Comparison of ENCODE assay signal across 1 cellular context in the genomic region with DNA sequence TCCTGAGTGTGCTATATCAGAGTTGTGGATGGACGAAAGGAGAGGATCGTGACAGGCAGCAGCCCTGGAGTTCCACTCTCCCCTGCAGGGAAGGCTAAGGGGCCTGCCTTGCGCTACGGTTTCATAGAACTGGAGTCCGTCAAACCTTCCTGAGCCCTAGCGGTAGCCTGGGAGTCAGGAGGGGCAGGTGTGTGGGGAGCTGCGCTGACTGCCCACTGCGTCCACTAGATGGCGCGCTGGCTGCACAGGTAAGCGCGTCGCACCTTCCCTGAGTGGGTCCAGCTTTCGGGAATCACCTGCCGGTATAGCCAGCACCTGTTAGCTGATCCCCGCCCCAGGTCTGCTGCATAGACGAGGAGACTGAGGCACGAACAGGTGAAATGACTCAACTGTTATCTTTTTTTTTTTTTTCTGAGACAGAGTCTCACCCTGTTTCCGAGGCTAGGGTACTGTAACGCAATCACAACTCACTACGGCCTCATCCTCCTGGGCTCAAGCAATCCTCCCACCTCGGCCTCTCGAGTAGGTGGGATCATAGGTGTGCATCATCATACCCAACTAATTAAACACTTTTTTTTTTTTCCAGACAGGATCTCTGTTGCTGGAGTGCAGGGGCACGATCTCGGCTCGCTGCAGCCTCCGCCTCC.
TF ChIP-seq lines count a peak whose summit lies in the region.

No MANE protein-coding gene starts in this region.

TF ChIP-seq in HepG2, 621 proteins besides CTCF, POLR2A, EP300 and RAD21 (continued from another document and continues in another):
- TF ChIP-seq, protein P1, sequence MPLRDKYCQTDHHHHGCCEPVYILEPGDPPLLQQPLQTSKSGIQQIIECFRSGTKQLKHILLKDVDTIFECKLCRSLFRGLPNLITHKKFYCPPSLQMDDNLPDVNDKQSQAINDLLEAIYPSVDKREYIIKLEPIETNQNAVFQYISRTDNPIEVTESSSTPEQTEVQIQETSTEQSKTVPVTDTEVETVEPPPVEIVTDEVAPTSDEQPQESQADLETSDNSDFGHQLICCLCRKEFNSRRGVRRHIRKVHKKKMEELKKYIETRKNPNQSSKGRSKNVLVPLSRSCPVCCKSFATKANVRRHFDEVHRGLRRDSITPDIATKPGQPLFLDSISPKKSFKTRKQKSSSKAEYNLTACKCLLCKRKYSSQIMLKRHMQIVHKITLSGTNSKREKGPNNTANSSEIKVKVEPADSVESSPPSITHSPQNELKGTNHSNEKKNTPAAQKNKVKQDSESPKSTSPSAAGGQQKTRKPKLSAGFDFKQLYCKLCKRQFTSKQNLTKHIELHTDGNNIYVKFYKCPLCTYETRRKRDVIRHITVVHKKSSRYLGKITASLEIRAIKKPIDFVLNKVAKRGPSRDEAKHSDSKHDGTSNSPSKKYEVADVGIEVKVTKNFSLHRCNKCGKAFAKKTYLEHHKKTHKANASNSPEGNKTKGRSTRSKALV (CRISPR knock-in tag; IDR thresholded peaks at IDR 0.05), result 0 out of 2 replicates have a peak, but pooled peaks have one; percentile 45
- TF ChIP-seq MED13 (CRISPR knock-in tag; IDR thresholded peaks at IDR 0.05), result peak; percentile 28; the same call in 1 of the 2 replicates
- peak; percentile 55; the same call in 1 of the 2 replicates for TF ChIP-seq ZNF12 (CRISPR knock-in tag; IDR thresholded peaks at IDR 0.05)
- no peak for TF ChIP-seq ZNF776 (CRISPR knock-in tag; IDR thresholded peaks at IDR 0.05)
- no peak for TF ChIP-seq SP140L (CRISPR knock-in tag; IDR thresholded peaks at IDR 0.05; ENCODE audit: borderline replicate concordance)
- no peak for TF ChIP-seq ZMAT3 (CRISPR knock-in tag; conservative IDR thresholded peaks at IDR 0.05)
- TF ChIP-seq GTF2F1 (IDR thresholded peaks at IDR 0.05; ENCODE audit: low read length), result no peak
- no peak for TF ChIP-seq ZSCAN20 (CRISPR knock-in tag; IDR thresholded peaks at IDR 0.05; ENCODE audit: borderline replicate concordance)
- no peak for TF ChIP-seq ZNF260 (CRISPR knock-in tag; IDR thresholded peaks at IDR 0.05; ENCODE audit: borderline replicate concordance, low read depth)
- TF ChIP-seq ARHGAP35 (CRISPR knock-in tag; IDR thresholded peaks at IDR 0.05; ENCODE audit: borderline replicate concordance), result no peak
- TF ChIP-seq, protein P2, sequence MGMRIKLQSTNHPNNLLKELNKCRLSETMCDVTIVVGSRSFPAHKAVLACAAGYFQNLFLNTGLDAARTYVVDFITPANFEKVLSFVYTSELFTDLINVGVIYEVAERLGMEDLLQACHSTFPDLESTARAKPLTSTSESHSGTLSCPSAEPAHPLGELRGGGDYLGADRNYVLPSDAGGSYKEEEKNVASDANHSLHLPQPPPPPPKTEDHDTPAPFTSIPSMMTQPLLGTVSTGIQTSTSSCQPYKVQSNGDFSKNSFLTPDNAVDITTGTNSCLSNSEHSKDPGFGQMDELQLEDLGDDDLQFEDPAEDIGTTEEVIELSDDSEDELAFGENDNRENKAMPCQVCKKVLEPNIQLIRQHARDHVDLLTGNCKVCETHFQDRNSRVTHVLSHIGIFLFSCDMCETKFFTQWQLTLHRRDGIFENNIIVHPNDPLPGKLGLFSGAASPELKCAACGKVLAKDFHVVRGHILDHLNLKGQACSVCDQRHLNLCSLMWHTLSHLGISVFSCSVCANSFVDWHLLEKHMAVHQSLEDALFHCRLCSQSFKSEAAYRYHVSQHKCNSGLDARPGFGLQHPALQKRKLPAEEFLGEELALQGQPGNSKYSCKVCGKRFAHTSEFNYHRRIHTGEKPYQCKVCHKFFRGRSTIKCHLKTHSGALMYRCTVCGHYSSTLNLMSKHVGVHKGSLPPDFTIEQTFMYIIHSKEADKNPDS (CRISPR knock-in tag; IDR thresholded peaks at IDR 0.05), result no peak
- TF ChIP-seq ZNF766 (CRISPR knock-in tag; IDR thresholded peaks at IDR 0.05; ENCODE audit: borderline replicate concordance), result 0 out of 2 replicates have a peak, but pooled peaks have one; percentile 61
- TF ChIP-seq PRMT3 (CRISPR knock-in tag; IDR thresholded peaks at IDR 0.05; ENCODE audit: borderline replicate concordance, low read depth), result no peak
- no peak for TF ChIP-seq ATF7 (IDR thresholded peaks at IDR 0.05)
- TF ChIP-seq ATF7 (CRISPR knock-in tag; IDR thresholded peaks at IDR 0.05), result no peak
- no peak for TF ChIP-seq RNF2 (conservative IDR thresholded peaks at IDR 0.05; ENCODE audit: low read depth)
- TF ChIP-seq MEIS1 (CRISPR knock-in tag; IDR thresholded peaks at IDR 0.05; ENCODE audit: borderline replicate concordance), result no peak
- no peak for TF ChIP-seq XBP1 (CRISPR knock-in tag; IDR thresholded peaks at IDR 0.05)
- TF ChIP-seq ETV5 (CRISPR knock-in tag; IDR thresholded peaks at IDR 0.05; ENCODE audit: borderline replicate concordance), result peak; percentile 39; the same call in 1 of the 2 replicates
- TF ChIP-seq, protein P3, sequence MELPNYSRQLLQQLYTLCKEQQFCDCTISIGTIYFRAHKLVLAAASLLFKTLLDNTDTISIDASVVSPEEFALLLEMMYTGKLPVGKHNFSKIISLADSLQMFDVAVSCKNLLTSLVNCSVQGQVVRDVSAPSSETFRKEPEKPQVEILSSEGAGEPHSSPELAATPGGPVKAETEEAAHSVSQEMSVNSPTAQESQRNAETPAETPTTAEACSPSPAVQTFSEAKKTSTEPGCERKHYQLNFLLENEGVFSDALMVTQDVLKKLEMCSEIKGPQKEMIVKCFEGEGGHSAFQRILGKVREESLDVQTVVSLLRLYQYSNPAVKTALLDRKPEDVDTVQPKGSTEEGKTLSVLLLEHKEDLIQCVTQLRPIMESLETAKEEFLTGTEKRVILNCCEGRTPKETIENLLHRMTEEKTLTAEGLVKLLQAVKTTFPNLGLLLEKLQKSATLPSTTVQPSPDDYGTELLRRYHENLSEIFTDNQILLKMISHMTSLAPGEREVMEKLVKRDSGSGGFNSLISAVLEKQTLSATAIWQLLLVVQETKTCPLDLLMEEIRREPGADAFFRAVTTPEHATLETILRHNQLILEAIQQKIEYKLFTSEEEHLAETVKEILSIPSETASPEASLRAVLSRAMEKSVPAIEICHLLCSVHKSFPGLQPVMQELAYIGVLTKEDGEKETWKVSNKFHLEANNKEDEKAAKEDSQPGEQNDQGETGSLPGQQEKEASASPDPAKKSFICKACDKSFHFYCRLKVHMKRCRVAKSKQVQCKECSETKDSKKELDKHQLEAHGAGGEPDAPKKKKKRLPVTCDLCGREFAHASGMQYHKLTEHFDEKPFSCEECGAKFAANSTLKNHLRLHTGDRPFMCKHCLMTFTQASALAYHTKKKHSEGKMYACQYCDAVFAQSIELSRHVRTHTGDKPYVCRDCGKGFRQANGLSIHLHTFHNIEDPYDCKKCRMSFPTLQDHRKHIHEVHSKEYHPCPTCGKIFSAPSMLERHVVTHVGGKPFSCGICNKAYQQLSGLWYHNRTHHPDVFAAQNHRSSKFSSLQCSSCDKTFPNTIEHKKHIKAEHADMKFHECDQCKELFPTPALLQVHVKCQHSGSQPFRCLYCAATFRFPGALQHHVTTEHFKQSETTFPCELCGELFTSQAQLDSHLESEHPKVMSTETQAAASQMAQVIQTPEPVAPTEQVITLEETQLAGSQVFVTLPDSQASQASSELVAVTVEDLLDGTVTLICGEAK (IDR thresholded peaks at IDR 0.05), result no peak
- TF ChIP-seq, protein P3 (CRISPR knock-in tag; IDR thresholded peaks at IDR 0.05), result no peak; the same call in 1 of the 2 replicates
- TF ChIP-seq U2AF1 (optimal IDR thresholded peaks at IDR 0.05; ENCODE audit: low read depth, low read length), result no peak
- TF ChIP-seq, protein P4, sequence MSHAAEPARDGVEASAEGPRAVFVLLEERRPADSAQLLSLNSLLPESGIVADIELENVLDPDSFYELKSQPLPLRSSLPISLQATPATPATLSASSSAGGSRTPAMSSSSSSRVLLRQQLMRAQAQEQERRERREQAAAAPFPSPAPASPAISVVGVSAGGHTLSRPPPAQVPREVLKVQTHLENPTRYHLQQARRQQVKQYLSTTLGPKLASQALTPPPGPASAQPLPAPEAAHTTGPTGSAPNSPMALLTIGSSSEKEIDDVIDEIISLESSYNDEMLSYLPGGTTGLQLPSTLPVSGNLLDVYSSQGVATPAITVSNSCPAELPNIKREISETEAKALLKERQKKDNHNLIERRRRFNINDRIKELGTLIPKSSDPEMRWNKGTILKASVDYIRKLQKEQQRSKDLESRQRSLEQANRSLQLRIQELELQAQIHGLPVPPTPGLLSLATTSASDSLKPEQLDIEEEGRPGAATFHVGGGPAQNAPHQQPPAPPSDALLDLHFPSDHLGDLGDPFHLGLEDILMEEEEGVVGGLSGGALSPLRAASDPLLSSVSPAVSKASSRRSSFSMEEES (CRISPR knock-in tag; IDR thresholded peaks at IDR 0.05), result no peak; the same call in 1 of the 2 replicates
- no peak for TF ChIP-seq HDAC1 (CRISPR knock-in tag; IDR thresholded peaks at IDR 0.05)
- TF ChIP-seq YEATS2 (CRISPR knock-in tag; IDR thresholded peaks at IDR 0.05; ENCODE audit: borderline replicate concordance), result peak; percentile 38; the same call in 1 of the 2 replicates
- TF ChIP-seq, protein P5, sequence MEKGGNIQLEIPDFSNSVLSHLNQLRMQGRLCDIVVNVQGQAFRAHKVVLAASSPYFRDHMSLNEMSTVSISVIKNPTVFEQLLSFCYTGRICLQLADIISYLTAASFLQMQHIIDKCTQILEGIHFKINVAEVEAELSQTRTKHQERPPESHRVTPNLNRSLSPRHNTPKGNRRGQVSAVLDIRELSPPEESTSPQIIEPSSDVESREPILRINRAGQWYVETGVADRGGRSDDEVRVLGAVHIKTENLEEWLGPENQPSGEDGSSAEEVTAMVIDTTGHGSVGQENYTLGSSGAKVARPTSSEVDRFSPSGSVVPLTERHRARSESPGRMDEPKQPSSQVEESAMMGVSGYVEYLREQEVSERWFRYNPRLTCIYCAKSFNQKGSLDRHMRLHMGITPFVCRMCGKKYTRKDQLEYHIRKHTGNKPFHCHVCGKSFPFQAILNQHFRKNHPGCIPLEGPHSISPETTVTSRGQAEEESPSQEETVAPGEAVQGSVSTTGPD (CRISPR knock-in tag; IDR thresholded peaks at IDR 0.05), result no peak
- TF ChIP-seq ARID2 (CRISPR knock-in tag; IDR thresholded peaks at IDR 0.05; ENCODE audit: borderline replicate concordance), result no peak
- no peak for TF ChIP-seq TRIM24 (CRISPR knock-in tag; IDR thresholded peaks at IDR 0.05)
- TF ChIP-seq, protein P6, sequence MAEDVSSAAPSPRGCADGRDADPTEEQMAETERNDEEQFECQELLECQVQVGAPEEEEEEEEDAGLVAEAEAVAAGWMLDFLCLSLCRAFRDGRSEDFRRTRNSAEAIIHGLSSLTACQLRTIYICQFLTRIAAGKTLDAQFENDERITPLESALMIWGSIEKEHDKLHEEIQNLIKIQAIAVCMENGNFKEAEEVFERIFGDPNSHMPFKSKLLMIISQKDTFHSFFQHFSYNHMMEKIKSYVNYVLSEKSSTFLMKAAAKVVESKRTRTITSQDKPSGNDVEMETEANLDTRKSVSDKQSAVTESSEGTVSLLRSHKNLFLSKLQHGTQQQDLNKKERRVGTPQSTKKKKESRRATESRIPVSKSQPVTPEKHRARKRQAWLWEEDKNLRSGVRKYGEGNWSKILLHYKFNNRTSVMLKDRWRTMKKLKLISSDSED (CRISPR knock-in tag; IDR thresholded peaks at IDR 0.05), result no peak
- no peak for TF ChIP-seq ZNF678 (CRISPR knock-in tag; IDR thresholded peaks at IDR 0.05)
- no peak for TF ChIP-seq JARID2 (CRISPR knock-in tag; IDR thresholded peaks at IDR 0.05; ENCODE audit: insufficient replicate concordance)
- TF ChIP-seq KDM1A (CRISPR knock-in tag; IDR thresholded peaks at IDR 0.05), result no peak
- TF ChIP-seq, protein P7, sequence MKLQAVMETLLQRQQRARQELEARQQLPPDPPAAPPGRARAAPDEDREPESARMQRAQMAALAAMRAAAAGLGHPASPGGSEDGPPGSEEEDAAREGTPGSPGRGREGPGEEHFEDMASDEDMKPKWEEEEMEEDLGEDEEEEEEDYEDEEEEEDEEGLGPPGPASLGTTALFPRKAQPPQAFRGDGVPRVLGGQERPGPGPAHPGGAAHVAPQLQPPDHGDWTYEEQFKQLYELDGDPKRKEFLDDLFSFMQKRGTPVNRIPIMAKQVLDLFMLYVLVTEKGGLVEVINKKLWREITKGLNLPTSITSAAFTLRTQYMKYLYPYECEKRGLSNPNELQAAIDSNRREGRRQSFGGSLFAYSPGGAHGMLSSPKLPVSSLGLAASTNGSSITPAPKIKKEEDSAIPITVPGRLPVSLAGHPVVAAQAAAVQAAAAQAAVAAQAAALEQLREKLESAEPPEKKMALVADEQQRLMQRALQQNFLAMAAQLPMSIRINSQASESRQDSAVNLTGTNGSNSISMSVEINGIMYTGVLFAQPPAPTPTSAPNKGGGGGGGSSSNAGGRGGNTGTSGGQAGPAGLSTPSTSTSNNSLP (IDR thresholded peaks at IDR 0.05; ENCODE audit: low read depth, low read length), result peak; percentile 48; the same call in 1 of the 2 replicates
- TF ChIP-seq MTA3 (CRISPR knock-in tag; IDR thresholded peaks at IDR 0.05), result no peak
